ENCODE assay signal across 8 cellular contexts in genomic region chr22:31313366-31314147, GRCh38. TPM values are rescaled to one million over a fixed set of nuclear protein-coding genes. Genes with fewer than 3 reads are reported as not detected.
DNase-seq lines count a peak whose midpoint lies in the region; TF ChIP-seq lines count a peak whose summit lies in the region.

No MANE protein-coding gene starts in this region.

- no peak overlapping the region for H3K4me3 ChIP-seq in OCI-LY3 (ENCODE audit: low read length)
- no peak overlapping the region for H3K4me3 ChIP-seq in muscle layer of duodenum (ENCODE audit: low read depth in 1 of 2, low read length in 2 of 2)

- no peaks in the 10 kb centered on the region for H3K79me2 ChIP-seq in OCI-LY3 (ENCODE audit: low read length)

- H3K4me1 ChIP-seq in OCI-LY3 (ENCODE audit: low read length) (no peaks in the 10 kb centered on the region), muscle layer of duodenum (ENCODE audit: control insufficient read depth in 1 of 2, insufficient read depth in 2 of 2, low read length in 2 of 2) (peaks cover 0 to 8% of the 10 kb centered on the region in 2 donors)

- H2AFZ ChIP-seq in OCI-LY3 (ENCODE audit: low read depth, low read length): no peak overlapping the region

- DNase-seq in AG09319 (ENCODE audit: extremely low read depth, low read depth): peak; percentile 44
- DNase-seq in HCEC 1CT: peak; percentile 34
- DNase-seq in activated T-helper 1 cell treated with Interleukin-2 at 50 U/mL for 16 hours (ENCODE audit: low read depth): peak; percentile 43
- DNase-seq in fibroblast of gingiva (ENCODE audit: low read depth): peak; percentile 48
- DNase-seq in stimulated activated naive CD4-positive, alpha-beta T cell (lab: John Stamatoyannopoulos, UW): peak; percentile 22 to 77 (median 52)
- DNase-seq in mesenteric fat pad (ENCODE audit: low spot score): no peak

- H3K4me2 ChIP-seq in OCI-LY3 (ENCODE audit: low read length): no peak overlapping the region

- peak; percentile 97 for TF ChIP-seq CTCF in AG09319 (IDR thresholded peaks at IDR 0.05; ENCODE audit: low read depth, low read length)
- TF ChIP-seq CTCF in OCI-LY3 (IDR thresholded peaks at IDR 0.05; ENCODE audit: low read depth, low read length): peak; percentile 94

- H3K36me3 ChIP-seq in OCI-LY3 (replicated peaks; ENCODE audit: low read depth, low read length) (no peaks in the 10 kb centered on the region), muscle layer of duodenum (ENCODE audit: control insufficient read depth in 1 of 2, insufficient read depth in 2 of 2, low read length in 2 of 2) (no peaks in the 10 kb centered on the region)

- H3K27me3 ChIP-seq in OCI-LY3 (ENCODE audit: low read depth, low read length): no peaks in the 10 kb centered on the region
- H3K27me3 ChIP-seq in muscle layer of duodenum (ENCODE audit: low read depth, low read length): no peaks in the 10 kb centered on the region

- no peak overlapping the region for H3K9ac ChIP-seq in OCI-LY3 (ENCODE audit: low read length)

- no peak overlapping the region for H3K27ac ChIP-seq in OCI-LY3 (ENCODE audit: low read length)
- H3K27ac ChIP-seq in muscle layer of duodenum (ENCODE audit: low read length): peak overlapping the region; percentile 69

- H3K9me3 ChIP-seq in OCI-LY3 (ENCODE audit: insufficient read depth, low read length) (no peaks in the 10 kb centered on the region), muscle layer of duodenum (ENCODE audit: control insufficient read depth in 1 of 2, low read length in 2 of 2) (peaks cover 0 to 6% of the 10 kb centered on the region in 2 donors)

- H4K20me1 ChIP-seq in OCI-LY3 (ENCODE audit: insufficient read depth, low read length): no peaks in the 10 kb centered on the region

RNA-seq across cellular contexts. Expression of gene PIK3IP1, which starts 21.3 kb away (rescaled TPM):
- 19.8 TPM for total RNA-seq in mesenteric fat pad

RNA-seq across cellular contexts. Expression of gene PATZ1, which starts 32.6 kb away (rescaled TPM):
- total RNA-seq in mesenteric fat pad: 13.3 TPM
